1 cellular context compared by ENCODE assay signal in genomic region chr17:61416211-61416539, GRCh38.
TF ChIP-seq lines count a peak whose summit lies in the region.

No MANE protein-coding gene starts in this region.

TF ChIP-seq in A549, 52 proteins besides CTCF, POLR2A, EP300 and RAD21 (continued from another document):
- TF ChIP-seq REST (IDR thresholded peaks at IDR 0.05) (no peak), EHMT2 (IDR thresholded peaks at IDR 0.05; ENCODE audit: low read depth) (no peak), CHD4 (IDR thresholded peaks at IDR 0.05; ENCODE audit: borderline replicate concordance) (no peak), FOSB (CRISPR knock-in tag; IDR thresholded peaks at IDR 0.05) (no peak), TP53 (CRISPR knock-in tag; IDR thresholded peaks at IDR 0.05) (no peak), ELK1 (IDR thresholded peaks at IDR 0.05; ENCODE audit: low read depth, low read length) (no peak), BHLHE40 (IDR thresholded peaks at IDR 0.05; ENCODE audit: low read depth, low read length) (no peak), HEYL (CRISPR knock-in tag; IDR thresholded peaks at IDR 0.05) (no peak), HOXB5 (CRISPR knock-in tag; IDR thresholded peaks at IDR 0.05) (no peak)
